Comparison of ENCODE assay signal across 17 cellular contexts in the genomic region with DNA sequence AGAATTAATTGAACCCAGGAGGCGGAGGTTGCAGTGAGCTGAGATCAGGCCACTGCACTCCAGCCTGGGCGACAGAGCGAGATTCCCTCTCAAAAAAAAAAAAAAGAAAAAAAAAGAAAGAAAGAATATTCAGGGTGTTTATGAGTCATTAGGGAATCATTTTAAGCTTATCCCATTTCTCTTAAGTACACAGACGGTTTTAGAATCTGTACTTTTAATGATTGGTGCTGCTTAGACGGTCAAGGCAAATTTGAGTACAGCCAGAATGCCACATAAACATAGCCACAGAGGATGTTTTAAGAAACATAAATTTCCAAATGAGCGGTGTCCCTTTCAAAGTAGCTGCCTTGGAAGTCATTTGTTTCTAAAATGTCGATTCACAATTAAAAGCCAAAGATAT. TPM values are rescaled to one million over a fixed set of nuclear protein-coding genes. Genes with fewer than 3 reads are reported as not detected.
A peak's percentile ranks its signal among the peaks of the same experiment; 100 is the strongest.
DNase-seq lines count a peak whose midpoint lies in the region; ATAC-seq and TF ChIP-seq lines count a peak whose summit lies in the region.
"Had no signal": no experiment of that assay in that cellular context is flagged by ENCODE, and none has a peak within 500 bp of the region (broad histone marks: within the 10 kb centered on the region; RNA-seq: fewer than 3 reads in every experiment).

No MANE protein-coding gene starts in this region.

- no peak overlapping the region for H3K27ac ChIP-seq in CD4-positive, alpha-beta T cell (ENCODE audit: low read depth, low read length)
- H3K27ac ChIP-seq in esophagus muscularis mucosa (replicated peaks in 1 of 4): no peak overlapping the region

- H3K36me3 ChIP-seq in Loucy (ENCODE audit: insufficient read depth, low read length): no peaks in the 10 kb centered on the region
- H3K36me3 ChIP-seq in skeletal muscle satellite cell (ENCODE audit: insufficient read depth, low read length): peaks cover 12% of the 10 kb centered on the region
- peaks cover 0 to 27% (median 14%) of the 10 kb centered on the region in 4 donors for H3K36me3 ChIP-seq in esophagus muscularis mucosa

- no peak for TF ChIP-seq CTCF in CD4-positive, alpha-beta T cell (IDR thresholded peaks at IDR 0.05)
- TF ChIP-seq CTCF in Loucy (conservative IDR thresholded peaks at IDR 0.05; ENCODE audit: low read length) (no peak), fibroblast of villous mesenchyme (IDR thresholded peaks at IDR 0.05; ENCODE audit: insufficient read depth, low read depth, low read length) (no peak), esophagus muscularis mucosa (IDR thresholded peaks at IDR 0.05) (no peak), foreskin fibroblast (IDR thresholded peaks at IDR 0.05; ENCODE audit: low read depth, low read length) (no peak)

- peaks cover 19% of the 10 kb centered on the region for H3K4me1 Mint-ChIP-seq in CD4-positive, alpha-beta T cell (ENCODE audit: low read depth)

- no peaks in the 10 kb centered on the region for H3K9me3 Mint-ChIP-seq in CD4-positive, alpha-beta T cell
- H3K9me3 Mint-ChIP-seq: CD14-positive monocyte had no signal

- no peaks in the 10 kb centered on the region for H3F3A ChIP-seq in Loucy (ENCODE audit: low read depth)

- no peak for TF ChIP-seq POLR2A in esophagus muscularis mucosa (IDR thresholded peaks at IDR 0.05; ENCODE audit: low read depth)

- intact Hi-C loops in CD4-positive, alpha-beta T cell (cut with DNase I, micrococcal nuclease): loop anchor here (10.0 kb wide), 4 partner anchors 139 to 1651 kb away; a partner anchor contains a TSS
- intact Hi-C loops in esophagus muscularis mucosa (cut with DNase I): loop anchor here (5.0 kb wide), 1 partner anchor 66 kb away; no protein-coding TSS in a partner anchor

- H3K4me3 ChIP-seq in Loucy (ENCODE audit: low read length, poor library complexity, severe bottlenecking) (no peak overlapping the region), fibroblast of villous mesenchyme (ENCODE audit: low read depth, low read length) (peak overlapping the region; percentile 18), skeletal muscle satellite cell (ENCODE audit: low read length) (no peak overlapping the region), esophagus muscularis mucosa (no peak overlapping the region), foreskin fibroblast (ENCODE audit: low read depth in 1 of 2, low read length in 2 of 2) (no peak overlapping the region)
- H3K4me3 ChIP-seq: HAP-1, K562, MG63 had no signal

- no peak for ATAC-seq in CD4-positive, alpha-beta T cell (ENCODE audit: poor library complexity)
- ATAC-seq: K562, Panc1 had no signal

- H3K4me1 ChIP-seq in Loucy (ENCODE audit: insufficient read depth, low read length, poor library complexity, severe bottlenecking) (peaks cover 19% of the 10 kb centered on the region), skeletal muscle satellite cell (ENCODE audit: control insufficient read depth, insufficient read depth, low read length) (peaks cover 24% of the 10 kb centered on the region), esophagus muscularis mucosa (peaks cover 21 to 58% (median 54%) of the 10 kb centered on the region in 4 donors)

- 91% methylated on average over 7 of the region's 7 CpGs for WGBS in esophagus muscularis mucosa

- POLR2A ChIA-PET in CD4-positive, alpha-beta T cell (lab: Charles Lee): no interaction called here

- peaks cover 19% of the 10 kb centered on the region; the same call in 1 of the 2 replicates for H3K79me2 ChIP-seq in Loucy (ENCODE audit: insufficient read depth, low read length)

- TF ChIP-seq EP300 in esophagus muscularis mucosa (IDR thresholded peaks at IDR 0.05): no peak

- H3K9ac ChIP-seq in Loucy (ENCODE audit: low read depth, low read length, poor library complexity, severe bottlenecking): no peak overlapping the region
- no peak overlapping the region for H3K9ac ChIP-seq in skeletal muscle satellite cell (ENCODE audit: low read depth, low read length)

- no peaks in the 10 kb centered on the region for H3K9me3 ChIP-seq in CD4-positive, alpha-beta T cell (ENCODE audit: control insufficient read depth, low read length)
- no peaks in the 10 kb centered on the region for H3K9me3 ChIP-seq in Loucy (ENCODE audit: insufficient read depth, low read depth, low read length)
- no peaks in the 10 kb centered on the region for H3K9me3 ChIP-seq in skeletal muscle satellite cell (replicated peaks; ENCODE audit: low read length)
- no peaks in the 10 kb centered on the region for H3K9me3 ChIP-seq in esophagus muscularis mucosa
- H3K9me3 ChIP-seq: HAP-1, MG63 had no signal

- no peaks in the 10 kb centered on the region for H3K9me2 ChIP-seq in Loucy (replicated peaks; ENCODE audit: low read depth, low read length)

- no peaks in the 10 kb centered on the region for H3K27me3 ChIP-seq in CD4-positive, alpha-beta T cell (ENCODE audit: control insufficient read depth, insufficient read depth, low read length)
- H3K27me3 ChIP-seq in Loucy (ENCODE audit: insufficient read depth, low read length, poor library complexity, severe bottlenecking) (no peaks in the 10 kb centered on the region), skeletal muscle satellite cell (ENCODE audit: control insufficient read depth, insufficient read depth, low read length) (no peaks in the 10 kb centered on the region), esophagus muscularis mucosa (no peaks in the 10 kb centered on the region)
- H3K27me3 ChIP-seq: MG63 had no signal

- H2AFZ ChIP-seq in Loucy (ENCODE audit: low read length): no peak overlapping the region

- no peak for DNase-seq in CD4-positive, alpha-beta T cell
- DNase-seq in fibroblast of villous mesenchyme (ENCODE audit: low read depth) (peak; percentile 44), esophagus muscularis mucosa (ENCODE audit: extremely low spot score) (no peak), foreskin fibroblast (no peak), kidney tubule cell (ENCODE audit: low spot score) (no peak)
- DNase-seq: Calu3, MG63, NCI-H1092, NCI-H1694, NCI-H226, NCI-H524 treated with DMSO at 0.1 percent for 48 hours had no signal

- no peak overlapping the region for H3K27ac Mint-ChIP-seq in CD4-positive, alpha-beta T cell
- H3K27ac Mint-ChIP-seq: CD14-positive monocyte had no signal

- H4K20me1 ChIP-seq in Loucy (ENCODE audit: insufficient read depth, low read length, poor library complexity, severe bottlenecking): no peaks in the 10 kb centered on the region

- H3K4me2 ChIP-seq in Loucy (ENCODE audit: low read depth, low read length, poor library complexity, severe bottlenecking) (peak overlapping the region; percentile 83), skeletal muscle satellite cell (ENCODE audit: low read length) (peak overlapping the region; percentile 80)

- CTCF ChIA-PET in CD4-positive, alpha-beta T cell (lab: Charles Lee): no interaction called here

- H3K36me3 Mint-ChIP-seq in CD4-positive, alpha-beta T cell (ENCODE audit: low read depth): peaks cover 13% of the 10 kb centered on the region

- H3K4me3 Mint-ChIP-seq in CD4-positive, alpha-beta T cell: peak overlapping the region; percentile 30
- H3K4me3 Mint-ChIP-seq: CD14-positive monocyte had no signal

- H3K27me3 Mint-ChIP-seq in CD4-positive, alpha-beta T cell: no peaks in the 10 kb centered on the region

RNA-seq across cellular contexts. Expression of a gene that starts 2.6 kb away (rescaled TPM):
- total RNA-seq in CD4-positive, alpha-beta T cell: 1 to 10 TPM; 1.1 to 1.5 TPM
- total RNA-seq in fibroblast of villous mesenchyme (6.4 and 9.1 TPM in 2 replicates), esophagus muscularis mucosa (10 to 100 TPM; 10.9 to 18.8 (median 15.0) TPM)
- total RNA-seq in skeletal muscle satellite cell (2012; rRNA removed): 5.3 and 8.1 TPM in 2 replicates
